1 cellular context compared by ENCODE assay signal in the genomic region with DNA sequence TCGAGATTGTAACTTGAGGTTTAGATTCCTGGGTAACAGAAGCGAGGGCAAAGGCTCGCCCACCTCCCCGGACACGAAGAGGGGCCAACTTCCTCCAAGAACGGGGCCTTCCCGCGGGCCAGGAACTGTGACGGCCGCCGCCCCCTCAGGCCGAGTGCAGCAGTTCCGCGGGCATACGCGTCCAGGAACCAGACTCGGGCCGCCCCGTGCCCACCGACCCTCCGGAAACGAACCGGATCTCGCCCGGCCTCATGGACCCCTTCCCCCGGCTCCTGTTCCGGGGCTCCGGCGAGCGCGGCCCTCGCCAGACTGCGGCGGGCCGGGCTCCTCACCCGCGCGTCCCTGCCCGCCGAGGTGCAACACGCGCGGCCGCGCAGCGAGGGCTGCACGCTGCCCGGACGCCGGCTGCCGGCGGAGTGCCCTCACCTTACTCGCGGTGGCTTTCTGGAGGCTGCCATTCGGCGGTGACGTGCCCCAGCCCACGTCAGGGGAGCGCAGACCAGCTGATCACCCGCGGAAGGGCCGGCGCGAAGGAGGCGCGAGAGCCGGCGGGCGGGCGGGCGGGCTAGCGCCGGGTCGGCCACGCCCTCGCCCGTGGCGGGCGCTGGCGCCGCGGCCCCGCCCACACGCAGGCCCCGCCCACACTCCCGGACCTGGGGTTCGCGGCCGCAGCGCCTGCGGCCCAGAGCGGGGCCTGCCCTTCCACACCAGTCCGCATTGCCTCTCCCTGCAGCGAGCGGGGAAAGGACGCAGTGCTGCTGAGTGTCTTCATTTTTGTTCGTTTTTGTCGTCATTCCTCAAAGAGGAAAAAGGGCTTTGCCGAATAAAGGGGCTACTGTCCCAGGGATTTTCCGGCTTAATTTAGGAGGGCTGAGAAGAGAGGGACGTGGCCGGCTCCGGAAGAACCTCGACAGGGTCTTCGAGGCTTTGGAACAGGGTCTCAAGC.
A peak's percentile ranks its signal among the peaks of the same experiment; 100 is the strongest.
TF ChIP-seq lines count a peak whose summit lies in the region.

A gene (minus strand): TSS at position 536 of the 946 bp plus-strand sequence. CDS start 78 bp downstream, at position 458.

TF ChIP-seq in HepG2, 621 proteins besides CTCF, POLR2A, EP300 and RAD21 (continued from another document and continues in another):
- TF ChIP-seq STAT5B (CRISPR knock-in tag; IDR thresholded peaks at IDR 0.05), result no peak
- peak; percentile 67; the same call in 1 of the 2 replicates for TF ChIP-seq CREB1 (IDR thresholded peaks at IDR 0.05)
- no peak for TF ChIP-seq CREB1 (CRISPR knock-in tag; IDR thresholded peaks at IDR 0.05)
- TF ChIP-seq ZNF747 (CRISPR knock-in tag; IDR thresholded peaks at IDR 0.05; ENCODE audit: borderline replicate concordance), result 0 out of 2 replicates have a peak, but pooled peaks have one; percentile 53
- no peak for TF ChIP-seq ZNF33B (CRISPR knock-in tag; IDR thresholded peaks at IDR 0.05)
- no peak; the same call in 1 of the 2 replicates for TF ChIP-seq JUN (CRISPR knock-in tag; IDR thresholded peaks at IDR 0.05)
- no peak; the same call in 1 of the 2 replicates for TF ChIP-seq ZNF317 (CRISPR knock-in tag; IDR thresholded peaks at IDR 0.05)
- no peak for TF ChIP-seq HCFC1 (IDR thresholded peaks at IDR 0.05; ENCODE audit: low read depth, low read length)
- TF ChIP-seq ZNF746 (CRISPR knock-in tag; IDR thresholded peaks at IDR 0.05), result no peak
- no peak for TF ChIP-seq SP1 (IDR thresholded peaks at IDR 0.05)
- TF ChIP-seq SP1 (CRISPR knock-in tag; IDR thresholded peaks at IDR 0.05), result peak; percentile 69
- TF ChIP-seq AGO1 (IDR thresholded peaks at IDR 0.05; ENCODE audit: low read depth, low read length, poor library complexity, severe bottlenecking), result no peak
- no peak for TF ChIP-seq TEAD3 (CRISPR knock-in tag; optimal IDR thresholded peaks at IDR 0.05; ENCODE audit: borderline replicate concordance)
- no peak for TF ChIP-seq ETV6 (CRISPR knock-in tag; conservative IDR thresholded peaks at IDR 0.05)
- peak; percentile 30 for TF ChIP-seq MED8 (CRISPR knock-in tag; IDR thresholded peaks at IDR 0.05; ENCODE audit: insufficient replicate concordance)
- peak in 1 of 2 experiments; percentile 12; a peak in 1 of 4 replicates for TF ChIP-seq KLF16 (CRISPR knock-in tag; IDR thresholded peaks at IDR 0.05)
- TF ChIP-seq PHF8 (CRISPR knock-in tag; IDR thresholded peaks at IDR 0.05), result peak; percentile 87
- TF ChIP-seq AHR (CRISPR knock-in tag; IDR thresholded peaks at IDR 0.05), result no peak
- TF ChIP-seq POGZ (CRISPR knock-in tag; IDR thresholded peaks at IDR 0.05), result 0 out of 2 replicates have a peak, but pooled peaks have one; percentile 14
- TF ChIP-seq, protein P1, sequence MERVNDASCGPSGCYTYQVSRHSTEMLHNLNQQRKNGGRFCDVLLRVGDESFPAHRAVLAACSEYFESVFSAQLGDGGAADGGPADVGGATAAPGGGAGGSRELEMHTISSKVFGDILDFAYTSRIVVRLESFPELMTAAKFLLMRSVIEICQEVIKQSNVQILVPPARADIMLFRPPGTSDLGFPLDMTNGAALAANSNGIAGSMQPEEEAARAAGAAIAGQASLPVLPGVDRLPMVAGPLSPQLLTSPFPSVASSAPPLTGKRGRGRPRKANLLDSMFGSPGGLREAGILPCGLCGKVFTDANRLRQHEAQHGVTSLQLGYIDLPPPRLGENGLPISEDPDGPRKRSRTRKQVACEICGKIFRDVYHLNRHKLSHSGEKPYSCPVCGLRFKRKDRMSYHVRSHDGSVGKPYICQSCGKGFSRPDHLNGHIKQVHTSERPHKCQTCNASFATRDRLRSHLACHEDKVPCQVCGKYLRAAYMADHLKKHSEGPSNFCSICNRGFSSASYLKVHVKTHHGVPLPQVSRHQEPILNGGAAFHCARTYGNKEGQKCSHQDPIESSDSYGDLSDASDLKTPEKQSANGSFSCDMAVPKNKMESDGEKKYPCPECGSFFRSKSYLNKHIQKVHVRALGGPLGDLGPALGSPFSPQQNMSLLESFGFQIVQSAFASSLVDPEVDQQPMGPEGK (CRISPR knock-in tag; IDR thresholded peaks at IDR 0.05), result peak; percentile 46
- TF ChIP-seq BCL6 (CRISPR knock-in tag; IDR thresholded peaks at IDR 0.05), result no peak
- TF ChIP-seq, protein P2, sequence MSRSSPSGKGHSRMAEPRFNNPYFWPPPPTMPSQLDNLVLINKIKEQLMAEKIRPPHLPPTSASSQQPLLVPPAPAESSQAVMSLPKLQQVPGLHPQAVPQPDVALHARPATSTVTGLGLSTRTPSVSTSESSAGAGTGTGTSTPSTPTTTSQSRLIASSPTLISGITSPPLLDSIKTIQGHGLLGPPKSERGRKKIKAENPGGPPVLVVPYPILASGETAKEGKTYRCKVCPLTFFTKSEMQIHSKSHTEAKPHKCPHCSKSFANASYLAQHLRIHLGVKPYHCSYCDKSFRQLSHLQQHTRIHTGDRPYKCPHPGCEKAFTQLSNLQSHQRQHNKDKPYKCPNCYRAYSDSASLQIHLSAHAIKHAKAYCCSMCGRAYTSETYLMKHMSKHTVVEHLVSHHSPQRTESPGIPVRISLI (CRISPR knock-in tag; IDR thresholded peaks at IDR 0.05; ENCODE audit: borderline replicate concordance), result no peak
- TF ChIP-seq ZNF790 (CRISPR knock-in tag; IDR thresholded peaks at IDR 0.05; ENCODE audit: borderline replicate concordance), result no peak
- TF ChIP-seq, protein P3, sequence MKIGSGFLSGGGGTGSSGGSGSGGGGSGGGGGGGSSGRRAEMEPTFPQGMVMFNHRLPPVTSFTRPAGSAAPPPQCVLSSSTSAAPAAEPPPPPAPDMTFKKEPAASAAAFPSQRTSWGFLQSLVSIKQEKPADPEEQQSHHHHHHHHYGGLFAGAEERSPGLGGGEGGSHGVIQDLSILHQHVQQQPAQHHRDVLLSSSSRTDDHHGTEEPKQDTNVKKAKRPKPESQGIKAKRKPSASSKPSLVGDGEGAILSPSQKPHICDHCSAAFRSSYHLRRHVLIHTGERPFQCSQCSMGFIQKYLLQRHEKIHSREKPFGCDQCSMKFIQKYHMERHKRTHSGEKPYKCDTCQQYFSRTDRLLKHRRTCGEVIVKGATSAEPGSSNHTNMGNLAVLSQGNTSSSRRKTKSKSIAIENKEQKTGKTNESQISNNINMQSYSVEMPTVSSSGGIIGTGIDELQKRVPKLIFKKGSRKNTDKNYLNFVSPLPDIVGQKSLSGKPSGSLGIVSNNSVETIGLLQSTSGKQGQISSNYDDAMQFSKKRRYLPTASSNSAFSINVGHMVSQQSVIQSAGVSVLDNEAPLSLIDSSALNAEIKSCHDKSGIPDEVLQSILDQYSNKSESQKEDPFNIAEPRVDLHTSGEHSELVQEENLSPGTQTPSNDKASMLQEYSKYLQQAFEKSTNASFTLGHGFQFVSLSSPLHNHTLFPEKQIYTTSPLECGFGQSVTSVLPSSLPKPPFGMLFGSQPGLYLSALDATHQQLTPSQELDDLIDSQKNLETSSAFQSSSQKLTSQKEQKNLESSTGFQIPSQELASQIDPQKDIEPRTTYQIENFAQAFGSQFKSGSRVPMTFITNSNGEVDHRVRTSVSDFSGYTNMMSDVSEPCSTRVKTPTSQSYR (CRISPR knock-in tag; IDR thresholded peaks at IDR 0.05; ENCODE audit: borderline replicate concordance), result no peak
- TF ChIP-seq PAWR (CRISPR knock-in tag; IDR thresholded peaks at IDR 0.05; ENCODE audit: borderline replicate concordance), result no peak
- no peak for TF ChIP-seq MBD4 (IDR thresholded peaks at IDR 0.05; ENCODE audit: borderline replicate concordance, low read length)
- TF ChIP-seq TAF1 (CRISPR knock-in tag; IDR thresholded peaks at IDR 0.05), result peak; percentile 68
- TF ChIP-seq KDM5A (IDR thresholded peaks at IDR 0.05; ENCODE audit: borderline replicate concordance, low read length), result no peak
- TF ChIP-seq ZMAT3 (CRISPR knock-in tag; conservative IDR thresholded peaks at IDR 0.05), result no peak; the same call in 1 of the 2 replicates
- no peak for TF ChIP-seq HNRNPLL (IDR thresholded peaks at IDR 0.05; ENCODE audit: low read depth, low read length, poor library complexity, severe bottlenecking)
- no peak for TF ChIP-seq CENPX (CRISPR knock-in tag; IDR thresholded peaks at IDR 0.05)
- no peak for TF ChIP-seq ZNF20 (CRISPR knock-in tag; IDR thresholded peaks at IDR 0.05)
- 0 out of 2 replicates have a peak, but pooled peaks have one; percentile 28 for TF ChIP-seq TARDBP (CRISPR knock-in tag; IDR thresholded peaks at IDR 0.05)
- no peak for TF ChIP-seq ARNTL (CRISPR knock-in tag; IDR thresholded peaks at IDR 0.05)
- no peak for TF ChIP-seq ZNF614 (CRISPR knock-in tag; IDR thresholded peaks at IDR 0.05; ENCODE audit: borderline replicate concordance)
- no peak for TF ChIP-seq ZNF260 (CRISPR knock-in tag; IDR thresholded peaks at IDR 0.05; ENCODE audit: borderline replicate concordance, low read depth)
- peak; percentile 76 for TF ChIP-seq ZNF777 (CRISPR knock-in tag; IDR thresholded peaks at IDR 0.05)
- no peak for TF ChIP-seq NFATC3 (CRISPR knock-in tag; IDR thresholded peaks at IDR 0.05)
- TF ChIP-seq, protein P4, sequence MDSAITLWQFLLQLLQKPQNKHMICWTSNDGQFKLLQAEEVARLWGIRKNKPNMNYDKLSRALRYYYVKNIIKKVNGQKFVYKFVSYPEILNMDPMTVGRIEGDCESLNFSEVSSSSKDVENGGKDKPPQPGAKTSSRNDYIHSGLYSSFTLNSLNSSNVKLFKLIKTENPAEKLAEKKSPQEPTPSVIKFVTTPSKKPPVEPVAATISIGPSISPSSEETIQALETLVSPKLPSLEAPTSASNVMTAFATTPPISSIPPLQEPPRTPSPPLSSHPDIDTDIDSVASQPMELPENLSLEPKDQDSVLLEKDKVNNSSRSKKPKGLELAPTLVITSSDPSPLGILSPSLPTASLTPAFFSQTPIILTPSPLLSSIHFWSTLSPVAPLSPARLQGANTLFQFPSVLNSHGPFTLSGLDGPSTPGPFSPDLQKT (CRISPR knock-in tag; IDR thresholded peaks at IDR 0.05; ENCODE audit: borderline replicate concordance), result no peak
- TF ChIP-seq ZNF605 (CRISPR knock-in tag; IDR thresholded peaks at IDR 0.05), result no peak; the same call in 1 of the 2 replicates
- no peak for TF ChIP-seq ZNF83 (CRISPR knock-in tag; IDR thresholded peaks at IDR 0.05; ENCODE audit: borderline replicate concordance)
- TF ChIP-seq MEIS2 (CRISPR knock-in tag; IDR thresholded peaks at IDR 0.05), result peak; percentile 45; the same call in 1 of the 2 replicates
- TF ChIP-seq, protein P5, sequence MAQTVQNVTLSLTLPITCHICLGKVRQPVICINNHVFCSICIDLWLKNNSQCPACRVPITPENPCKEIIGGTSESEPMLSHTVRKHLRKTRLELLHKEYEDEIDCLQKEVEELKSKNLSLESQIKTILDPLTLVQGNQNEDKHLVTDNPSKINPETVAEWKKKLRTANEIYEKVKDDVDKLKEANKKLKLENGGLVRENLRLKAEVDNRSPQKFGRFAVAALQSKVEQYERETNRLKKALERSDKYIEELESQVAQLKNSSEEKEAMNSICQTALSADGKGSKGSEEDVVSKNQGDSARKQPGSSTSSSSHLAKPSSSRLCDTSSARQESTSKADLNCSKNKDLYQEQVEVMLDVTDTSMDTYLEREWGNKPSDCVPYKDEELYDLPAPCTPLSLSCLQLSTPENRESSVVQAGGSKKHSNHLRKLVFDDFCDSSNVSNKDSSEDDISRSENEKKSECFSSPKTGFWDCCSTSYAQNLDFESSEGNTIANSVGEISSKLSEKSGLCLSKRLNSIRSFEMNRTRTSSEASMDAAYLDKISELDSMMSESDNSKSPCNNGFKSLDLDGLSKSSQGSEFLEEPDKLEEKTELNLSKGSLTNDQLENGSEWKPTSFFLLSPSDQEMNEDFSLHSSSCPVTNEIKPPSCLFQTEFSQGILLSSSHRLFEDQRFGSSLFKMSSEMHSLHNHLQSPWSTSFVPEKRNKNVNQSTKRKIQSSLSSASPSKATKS (CRISPR knock-in tag; IDR thresholded peaks at IDR 0.05), result no peak
- TF ChIP-seq PRPF4 (IDR thresholded peaks at IDR 0.05; ENCODE audit: low read depth, low read length, poor library complexity, severe bottlenecking), result no peak
- no peak for TF ChIP-seq ZNF225 (CRISPR knock-in tag; IDR thresholded peaks at IDR 0.05)
- TF ChIP-seq, protein P6, sequence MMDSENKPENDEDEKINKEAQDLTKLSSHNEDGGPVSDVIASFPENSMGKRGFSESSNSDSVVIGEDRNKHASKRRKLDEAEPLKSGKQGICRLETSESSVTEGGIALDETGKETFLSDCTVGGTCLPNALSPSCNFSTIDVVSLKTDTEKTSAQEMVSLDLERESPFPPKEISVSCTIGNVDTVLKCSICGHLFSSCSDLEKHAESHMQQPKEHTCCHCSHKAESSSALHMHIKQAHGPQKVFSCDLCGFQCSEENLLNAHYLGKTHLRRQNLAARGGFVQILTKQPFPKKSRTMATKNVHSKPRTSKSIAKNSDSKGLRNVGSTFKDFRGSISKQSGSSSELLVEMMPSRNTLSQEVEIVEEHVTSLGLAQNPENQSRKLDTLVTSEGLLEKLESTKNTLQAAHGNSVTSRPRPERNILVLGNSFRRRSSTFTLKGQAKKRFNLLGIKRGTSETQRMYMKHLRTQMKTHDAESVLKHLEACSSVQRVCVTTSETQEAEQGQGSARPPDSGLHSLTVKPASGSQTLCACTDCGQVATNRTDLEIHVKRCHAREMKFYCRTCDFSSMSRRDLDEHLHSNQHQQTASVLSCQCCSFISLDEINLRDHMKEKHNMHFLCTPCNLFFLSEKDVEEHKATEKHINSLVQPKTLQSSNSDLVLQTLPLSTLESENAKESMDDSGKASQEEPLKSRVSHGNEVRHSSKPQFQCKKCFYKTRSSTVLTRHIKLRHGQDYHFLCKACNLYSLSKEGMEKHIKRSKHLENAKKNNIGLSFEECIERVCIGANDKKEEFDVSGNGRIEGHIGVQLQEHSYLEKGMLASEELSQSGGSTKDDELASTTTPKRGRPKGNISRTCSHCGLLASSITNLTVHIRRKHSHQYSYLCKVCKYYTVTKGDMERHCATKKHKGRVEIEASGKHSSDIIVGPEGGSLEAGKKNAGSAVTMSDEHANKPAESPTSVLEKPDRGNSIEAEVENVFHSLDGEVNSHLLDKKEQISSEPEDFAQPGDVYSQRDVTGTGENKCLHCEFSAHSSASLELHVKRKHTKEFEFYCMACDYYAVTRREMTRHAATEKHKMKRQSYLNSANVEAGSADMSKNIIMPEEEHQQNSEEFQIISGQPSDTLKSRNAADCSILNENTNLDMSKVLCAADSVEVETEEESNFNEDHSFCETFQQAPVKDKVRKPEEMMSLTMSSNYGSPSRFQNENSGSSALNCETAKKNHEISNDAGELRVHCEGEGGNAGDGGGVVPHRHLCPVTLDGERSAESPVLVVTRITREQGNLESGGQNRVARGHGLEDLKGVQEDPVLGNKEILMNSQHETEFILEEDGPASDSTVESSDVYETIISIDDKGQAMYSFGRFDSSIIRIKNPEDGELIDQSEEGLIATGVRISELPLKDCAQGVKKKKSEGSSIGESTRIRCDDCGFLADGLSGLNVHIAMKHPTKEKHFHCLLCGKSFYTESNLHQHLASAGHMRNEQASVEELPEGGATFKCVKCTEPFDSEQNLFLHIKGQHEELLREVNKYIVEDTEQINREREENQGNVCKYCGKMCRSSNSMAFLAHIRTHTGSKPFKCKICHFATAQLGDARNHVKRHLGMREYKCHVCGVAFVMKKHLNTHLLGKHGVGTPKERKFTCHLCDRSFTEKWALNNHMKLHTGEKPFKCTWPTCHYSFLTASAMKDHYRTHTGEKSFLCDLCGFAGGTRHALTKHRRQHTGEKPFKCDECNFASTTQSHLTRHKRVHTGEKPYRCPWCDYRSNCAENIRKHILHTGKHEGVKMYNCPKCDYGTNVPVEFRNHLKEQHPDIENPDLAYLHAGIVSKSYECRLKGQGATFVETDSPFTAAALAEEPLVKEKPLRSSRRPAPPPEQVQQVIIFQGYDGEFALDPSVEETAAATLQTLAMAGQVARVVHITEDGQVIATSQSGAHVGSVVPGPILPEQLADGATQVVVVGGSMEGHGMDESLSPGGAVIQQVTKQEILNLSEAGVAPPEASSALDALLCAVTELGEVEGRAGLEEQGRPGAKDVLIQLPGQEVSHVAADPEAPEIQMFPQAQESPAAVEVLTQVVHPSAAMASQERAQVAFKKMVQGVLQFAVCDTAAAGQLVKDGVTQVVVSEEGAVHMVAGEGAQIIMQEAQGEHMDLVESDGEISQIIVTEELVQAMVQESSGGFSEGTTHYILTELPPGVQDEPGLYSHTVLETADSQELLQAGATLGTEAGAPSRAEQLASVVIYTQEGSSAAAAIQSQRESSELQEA (CRISPR knock-in tag; IDR thresholded peaks at IDR 0.05; ENCODE audit: not compliant biosample characterization), result no peak
